In genomic region chr16:21233521-21234150, GRCh38 we compare ENCODE assay signal across 1 cellular context.
TF ChIP-seq lines count a peak whose summit lies in the region.

TSS of gene ANKS4B (plus strand) at chr16:21233699. CDS start at chr16:21233738, 39 bp downstream.

TF ChIP-seq in HepG2, 621 proteins besides CTCF, POLR2A, EP300 and RAD21 (continued from another document and continues in another):
- TF ChIP-seq PRDM10 (CRISPR knock-in tag; IDR thresholded peaks at IDR 0.05; ENCODE audit: low read depth) (peak; percentile 78; the same call in 1 of the 2 replicates), TCF12 (IDR thresholded peaks at IDR 0.05) (no peak), TCF12 (CRISPR knock-in tag; IDR thresholded peaks at IDR 0.05) (peak; percentile 27; the same call in 1 of the 2 replicates), PATZ1 (CRISPR knock-in tag; IDR thresholded peaks at IDR 0.05) (peak; percentile 25; the same call in 1 of the 2 replicates), XRCC5 (optimal IDR thresholded peaks at IDR 0.05; ENCODE audit: low read length) (peak; percentile 84), SOX5 (CRISPR knock-in tag; IDR thresholded peaks at IDR 0.05; ENCODE audit: borderline replicate concordance) (peak; percentile 92), ZBTB33 (CRISPR knock-in tag; IDR thresholded peaks at IDR 0.05) (peak; percentile 48; the same call in 1 of the 2 replicates), SMARCC2 (IDR thresholded peaks at IDR 0.05) (no peak), ZNF512B (CRISPR knock-in tag; IDR thresholded peaks at IDR 0.05; ENCODE audit: borderline replicate concordance) (peak; percentile 57; the same call in 1 of the 2 replicates), ZNF710 (CRISPR knock-in tag; IDR thresholded peaks at IDR 0.05; ENCODE audit: borderline replicate concordance) (peak; percentile 90; the same call in 1 of the 2 replicates), CENPT (CRISPR knock-in tag; IDR thresholded peaks at IDR 0.05; ENCODE audit: low read depth) (no peak), ZBTB4 (CRISPR knock-in tag; IDR thresholded peaks at IDR 0.05; ENCODE audit: borderline replicate concordance) (no peak), ZNF136 (CRISPR knock-in tag; IDR thresholded peaks at IDR 0.05; ENCODE audit: low read depth) (peak; percentile 78; the same call in 1 of the 2 replicates), XBP1 (CRISPR knock-in tag; IDR thresholded peaks at IDR 0.05) (no peak; the same call in 1 of the 2 replicates), NFATC3 (CRISPR knock-in tag; IDR thresholded peaks at IDR 0.05) (no peak), ZBTB34 (CRISPR knock-in tag; IDR thresholded peaks at IDR 0.05) (peak; percentile 79; the same call in 1 of the 2 replicates), JDP2 (CRISPR knock-in tag; IDR thresholded peaks at IDR 0.05; ENCODE audit: borderline replicate concordance) (no peak), HNF1B (CRISPR knock-in tag; IDR thresholded peaks at IDR 0.05) (peak; percentile 100), MXD3 (CRISPR knock-in tag; IDR thresholded peaks at IDR 0.05) (no peak), SMC3 (IDR thresholded peaks at IDR 0.05; ENCODE audit: low read length) (peak; percentile 33; the same call in 1 of the 2 replicates), PAF1 (CRISPR knock-in tag; IDR thresholded peaks at IDR 0.05) (no peak), STAT5B (CRISPR knock-in tag; IDR thresholded peaks at IDR 0.05) (no peak), IKZF4 (CRISPR knock-in tag; IDR thresholded peaks at IDR 0.05; ENCODE audit: borderline replicate concordance, low read depth, not compliant biosample characterization) (no peak), FOXO1 (CRISPR knock-in tag; IDR thresholded peaks at IDR 0.05) (peak; percentile 97), ZNF678 (CRISPR knock-in tag; IDR thresholded peaks at IDR 0.05) (peak; percentile 60; the same call in 1 of the 2 replicates), ZSCAN12 (CRISPR knock-in tag; IDR thresholded peaks at IDR 0.05) (0 out of 2 replicates have a peak, but pooled peaks have one; percentile 33), SP140L (CRISPR knock-in tag; IDR thresholded peaks at IDR 0.05; ENCODE audit: borderline replicate concordance) (no peak), ZNF484 (CRISPR knock-in tag; IDR thresholded peaks at IDR 0.05; ENCODE audit: borderline replicate concordance, low read depth) (no peak), WIZ (CRISPR knock-in tag; IDR thresholded peaks at IDR 0.05) (0 out of 2 replicates have a peak, but pooled peaks have one; percentile 40), ZFY (CRISPR knock-in tag; IDR thresholded peaks at IDR 0.05) (no peak), ZKSCAN8 (CRISPR knock-in tag; IDR thresholded peaks at IDR 0.05; ENCODE audit: borderline replicate concordance) (peak; percentile 92), ZNF549 (CRISPR knock-in tag; IDR thresholded peaks at IDR 0.05) (no peak), SMAD1 (CRISPR knock-in tag; IDR thresholded peaks at IDR 0.05; ENCODE audit: borderline replicate concordance, low read depth) (no peak), ZNF337 (CRISPR knock-in tag; IDR thresholded peaks at IDR 0.05; ENCODE audit: borderline replicate concordance, low read depth) (no peak), POLR2G (IDR thresholded peaks at IDR 0.05; ENCODE audit: low read depth, low read length) (peak; percentile 95), ZBTB1 (CRISPR knock-in tag; IDR thresholded peaks at IDR 0.05; ENCODE audit: borderline replicate concordance) (no peak)
